Comparison of ENCODE assay signal across 8 cellular contexts in the genomic region with DNA sequence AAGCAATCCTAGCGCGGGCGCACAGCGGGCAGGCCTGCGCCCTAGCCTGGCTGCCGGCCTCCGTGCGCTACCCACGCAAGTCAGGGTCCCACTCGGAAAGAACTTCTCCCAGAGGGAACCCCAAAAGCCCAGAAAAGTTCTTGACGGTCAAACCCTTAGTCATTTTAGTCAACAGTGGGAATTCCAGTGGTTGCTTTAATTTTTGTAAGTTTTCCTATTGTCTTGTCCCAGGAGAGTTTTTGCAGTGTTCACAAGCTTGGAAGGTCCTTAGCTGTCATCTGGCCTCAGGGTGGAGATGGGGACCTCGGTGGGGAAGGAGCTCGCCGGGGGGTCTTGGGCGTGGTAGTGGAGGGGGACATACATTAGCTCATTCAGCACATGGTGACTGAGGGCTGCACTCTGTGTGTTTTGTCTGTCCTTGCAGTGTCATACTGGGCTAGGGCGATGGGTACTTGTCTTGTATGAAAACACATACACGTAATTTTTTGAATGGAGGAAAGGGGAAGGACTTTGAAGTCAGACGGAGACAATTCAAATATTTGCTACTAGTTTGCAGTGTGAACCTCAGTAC. TPM values are rescaled to one million over a fixed set of nuclear protein-coding genes. Genes with fewer than 3 reads are reported as not detected.
DNase-seq lines count a peak whose midpoint lies in the region; ATAC-seq and TF ChIP-seq lines count a peak whose summit lies in the region.

No MANE protein-coding gene starts in this region.

- H3K36me3 ChIP-seq in trophoblast cell (ENCODE audit: control insufficient read depth in 1 of 2, insufficient read depth in 2 of 2, low read length in 2 of 2): no peaks in the 10 kb centered on the region

- peak overlapping the region; percentile 21 for H2BK120ac ChIP-seq in trophoblast cell (ENCODE audit: insufficient read depth, low read length, poor library complexity)

- ATAC-seq in HG02610 (IDR thresholded peaks at IDR 0.05; ENCODE audit: unreplicated experiment): peak; percentile 32
- no peak for ATAC-seq in T-helper 17 cell
- no peak for ATAC-seq in HG03045 (IDR thresholded peaks at IDR 0.05; ENCODE audit: unreplicated experiment)

- TF ChIP-seq CTCF in foreskin fibroblast (IDR thresholded peaks at IDR 0.05; ENCODE audit: low read depth, low read length): no peak

- peak overlapping the region; percentile 94 for H2AFZ ChIP-seq in trophoblast cell (ENCODE audit: insufficient read depth, low read length, poor library complexity)

- H4K12ac ChIP-seq in trophoblast cell (ENCODE audit: low read depth, low read length): peak overlapping the region; percentile 76

- peaks cover 9 to 10% of the 10 kb centered on the region in 2 experiments for H3K4me1 ChIP-seq in trophoblast cell (ENCODE audit: control insufficient read depth in 1 of 2, insufficient read depth in 2 of 2, low read length in 2 of 2)

- peak overlapping the region; percentile 68 for H3K9ac ChIP-seq in trophoblast cell (ENCODE audit: low read length)

- DNase-seq in NCI-H510A treated with DMSO at 0.1 percent for 48 hours (lab: John Stamatoyannopoulos, UW) (peak; percentile 2), NCI-H510A (lab: John Stamatoyannopoulos, UW) (no peak), T-helper 17 cell (no peak), foreskin fibroblast (no peak), trophoblast cell (no peak), T-helper 9 cell (no peak)

- H3K4me1 Mint-ChIP-seq in T-helper 17 cell: peaks cover 5% of the 10 kb centered on the region

- H3K27ac ChIP-seq in trophoblast cell (ENCODE audit: low read depth, low read length): peak overlapping the region; percentile 3

- peak overlapping the region; percentile 78 to 80 for H3K4me3 ChIP-seq in foreskin fibroblast (ENCODE audit: low read depth in 1 of 2, low read length in 2 of 2)
- peak overlapping the region; percentile 81 for H3K4me3 ChIP-seq in trophoblast cell (ENCODE audit: low read depth, low read length)

- no peaks in the 10 kb centered on the region for H3K36me3 Mint-ChIP-seq in T-helper 17 cell (ENCODE audit: low read depth)

- no peak overlapping the region for H2AK5ac ChIP-seq in trophoblast cell (ENCODE audit: low read length)

- peaks cover 2% of the 10 kb centered on the region for H3K79me2 ChIP-seq in trophoblast cell (ENCODE audit: control insufficient read depth, insufficient read depth, low read length, poor library complexity)

- H2BK12ac ChIP-seq in trophoblast cell (ENCODE audit: low read length): no peak overlapping the region

- peak overlapping the region; percentile 47 for H2BK5ac ChIP-seq in trophoblast cell (ENCODE audit: low read depth, low read length, poor library complexity)

- no peak overlapping the region for H3K23ac ChIP-seq in trophoblast cell (ENCODE audit: low read length)

- H3K4me3 Mint-ChIP-seq in T-helper 17 cell: peak overlapping the region; percentile 94

- H3K9me3 ChIP-seq in T-helper 17 cell (ENCODE audit: control insufficient read depth, low read length, poor library complexity, severe bottlenecking) (no peaks in the 10 kb centered on the region), trophoblast cell (ENCODE audit: insufficient read depth, low read depth, low read length) (no peaks in the 10 kb centered on the region)

- H3K79me1 ChIP-seq in trophoblast cell (ENCODE audit: low read length): peaks cover 11% of the 10 kb centered on the region

- peak overlapping the region; percentile 79 for H3K27ac Mint-ChIP-seq in T-helper 17 cell

- H4K91ac ChIP-seq in trophoblast cell (ENCODE audit: low read depth, low read length): peak overlapping the region; percentile 51

- peak overlapping the region; percentile 88 for H4K8ac ChIP-seq in trophoblast cell (ENCODE audit: low read depth, low read length)

- peaks cover 7% of the 10 kb centered on the region for H3K27me3 Mint-ChIP-seq in T-helper 17 cell

- no peaks in the 10 kb centered on the region for H3K27me3 ChIP-seq in trophoblast cell (ENCODE audit: insufficient read depth, low read length)

- WGBS in trophoblast cell (ENCODE audit: extremely low coverage, insufficient coverage, insufficient read length): no CpG with 5 or more reads among the region's 18 CpGs

- peak overlapping the region; percentile 45 for H3K14ac ChIP-seq in trophoblast cell (ENCODE audit: low read length)

- H3K4ac ChIP-seq in trophoblast cell (ENCODE audit: low read depth, low read length): peak overlapping the region; percentile 54

- H3K4me2 ChIP-seq in trophoblast cell (ENCODE audit: low read length): peak overlapping the region; percentile 61

- H3K18ac ChIP-seq in trophoblast cell (ENCODE audit: low read length): peak overlapping the region; percentile 87

RNA-seq across cellular contexts. Expression of gene MINDY4, which starts 0.7 kb away (rescaled TPM):
- 1 to 10 TPM; 1.6 to 1.8 TPM for total RNA-seq in T-helper 17 cell
- polyA plus RNA-seq in trophoblast cell (2013): 2.8 and 3.4 TPM in 2 replicates

RNA-seq across cellular contexts. Expression of gene INMT, which starts 20.0 kb away (rescaled TPM):
- total RNA-seq in T-helper 17 cell: 1 to 10 TPM in 1 of 2 donors, under 1 TPM in 1; 0.65 to 1.2 TPM
- 0.33 and 0.38 TPM in 2 replicates for polyA plus RNA-seq in trophoblast cell (2013)
